9 cellular contexts compared by ENCODE assay signal in the genomic region with DNA sequence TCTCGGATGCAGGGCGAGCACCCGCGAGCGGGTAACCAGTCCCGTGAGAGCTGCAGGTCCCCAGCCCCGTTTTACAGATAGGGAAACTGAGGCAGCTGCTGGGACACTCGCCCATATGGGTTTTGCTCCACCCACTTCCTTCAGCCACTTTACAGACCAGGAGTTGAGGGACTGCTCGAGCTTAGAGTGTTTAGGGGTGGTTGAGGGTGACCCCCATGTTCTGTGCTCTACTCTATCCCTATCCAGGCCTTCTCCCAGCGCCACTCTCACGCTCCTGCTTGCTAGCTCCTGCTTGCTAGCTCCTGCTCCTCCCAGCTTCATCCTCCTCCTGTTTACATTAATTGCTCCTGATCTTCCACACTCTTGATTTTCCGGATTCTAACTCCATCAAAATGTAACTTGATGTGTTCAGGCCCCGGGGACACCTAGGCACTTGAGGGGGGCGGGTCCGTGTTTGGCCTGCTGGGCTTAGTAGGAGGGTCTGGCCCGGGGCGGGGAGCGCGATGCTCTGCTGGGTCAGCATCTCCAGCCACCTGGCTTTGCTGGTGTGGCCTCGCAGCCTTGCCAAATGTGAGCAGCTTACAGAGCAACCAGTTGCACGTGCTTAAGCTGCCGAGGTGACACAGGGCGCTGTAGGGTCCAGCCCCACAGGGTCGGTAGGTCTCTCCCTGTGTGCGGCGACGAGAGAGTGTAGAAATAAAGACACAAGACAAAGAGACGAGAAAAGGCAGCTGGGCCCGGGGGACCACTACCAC. TPM values are rescaled to one million over a fixed set of nuclear protein-coding genes. Genes with fewer than 3 reads are reported as not detected.
DNase-seq lines count a peak whose midpoint lies in the region; ATAC-seq and TF ChIP-seq lines count a peak whose summit lies in the region.
"Had no signal": no experiment of that assay in that cellular context is flagged by ENCODE, and none has a peak within 500 bp of the region (broad histone marks: within the 10 kb centered on the region; RNA-seq: fewer than 3 reads in every experiment).

No MANE protein-coding gene starts in this region.

- peaks cover 9% of the 10 kb centered on the region for H3K36me3 ChIP-seq in right atrium auricular region

- ATAC-seq in activated CD8-positive, alpha-beta T cell treated with anti-CD3 and anti-CD28 coated beads, Interleukin-2, amount 10 ng/mL, durations not matched to agents 7 days and 5 days = no peak
- ATAC-seq in HG02852 (IDR thresholded peaks at IDR 0.05; ENCODE audit: unreplicated experiment) (no peak), GM18870 (IDR thresholded peaks at IDR 0.05; ENCODE audit: unreplicated experiment) (no peak), HG03520 (IDR thresholded peaks at IDR 0.05; ENCODE audit: unreplicated experiment) (no peak)

- no peaks in the 10 kb centered on the region for H3K27me3 ChIP-seq in right atrium auricular region

- peak overlapping the region; percentile 88 for H3K4me3 ChIP-seq in HFF-Myc (replicated peaks; ENCODE audit: low read depth, low read length)
- peak overlapping the region; percentile 85 to 90 for H3K4me3 ChIP-seq in right atrium auricular region
- peak overlapping the region; percentile 75 to 98 (median 90) for H3K4me3 ChIP-seq in skin epidermis

- peaks cover 0 to 4% of the 10 kb centered on the region in 2 donors for H3K9me3 ChIP-seq in right atrium auricular region

- TF ChIP-seq CTCF in HFF-Myc (IDR thresholded peaks at IDR 0.05; ENCODE audit: low read depth, low read length, missing control alignments) = no peak
- no peak for TF ChIP-seq CTCF in right atrium auricular region (IDR thresholded peaks at IDR 0.05)

- peak overlapping the region; percentile 99 for H3K27ac Mint-ChIP-seq in activated CD8-positive, alpha-beta T cell treated with anti-CD3 and anti-CD28 coated beads, Interleukin-2, amount 10 ng/mL, durations not matched to agents 7 days and 5 days

- DNase-seq in HFF-Myc (ENCODE audit: extremely low read depth, low read depth) = no peak
- DNase-seq in activated CD8-positive, alpha-beta T cell treated with anti-CD3 and anti-CD28 coated beads, Interleukin-2, amount 10 ng/mL, durations not matched to agents 7 days and 5 days = no peak
- no peak for DNase-seq in right atrium auricular region (ENCODE audit: low spot score)
- DNase-seq in NCI-H526 treated with DMSO at 0.1 percent for 48 hours (lab: John Stamatoyannopoulos, UW) = no peak

- POLR2A ChIA-PET in activated CD8-positive, alpha-beta T cell treated with anti-CD3 and anti-CD28 coated beads, Interleukin-2, amount 10 ng/mL, durations not matched to agents 7 days and 5 days (lab: Charles Lee) = no interaction called here

- H3K9me3 Mint-ChIP-seq in activated CD8-positive, alpha-beta T cell treated with anti-CD3 and anti-CD28 coated beads, Interleukin-2, amount 10 ng/mL, durations not matched to agents 7 days and 5 days (ENCODE audit: insufficient read depth) = no peaks in the 10 kb centered on the region

- peaks cover 2% of the 10 kb centered on the region for H3K36me3 Mint-ChIP-seq in activated CD8-positive, alpha-beta T cell treated with anti-CD3 and anti-CD28 coated beads, Interleukin-2, amount 10 ng/mL, durations not matched to agents 7 days and 5 days (ENCODE audit: low read depth)

- H3K27me3 Mint-ChIP-seq in activated CD8-positive, alpha-beta T cell treated with anti-CD3 and anti-CD28 coated beads, Interleukin-2, amount 10 ng/mL, durations not matched to agents 7 days and 5 days (ENCODE audit: low read depth) = peaks cover 26% of the 10 kb centered on the region

- CTCF ChIA-PET in activated CD8-positive, alpha-beta T cell treated with anti-CD3 and anti-CD28 coated beads, Interleukin-2, amount 10 ng/mL, durations not matched to agents 7 days and 5 days (lab: Charles Lee) = interaction anchor here (1.0 to 4.8 kb wide), 13 partner anchors 9 to 414 kb away, joined by 3 to 42 read pairs (median 4); a partner anchor contains a TSS

- peaks cover 39% of the 10 kb centered on the region for H3K4me1 Mint-ChIP-seq in activated CD8-positive, alpha-beta T cell treated with anti-CD3 and anti-CD28 coated beads, Interleukin-2, amount 10 ng/mL, durations not matched to agents 7 days and 5 days (ENCODE audit: low read depth)

- H3K27ac ChIP-seq in right atrium auricular region (peak overlapping the region; percentile 93 to 100), skin epidermis (peak overlapping the region in 20 of 21 experiments; percentile 87 to 100 (median 98))

- H3K4me1 ChIP-seq in right atrium auricular region = peaks cover 0 to 31% of the 10 kb centered on the region in 2 donors

- H3K4me3 Mint-ChIP-seq in activated CD8-positive, alpha-beta T cell treated with anti-CD3 and anti-CD28 coated beads, Interleukin-2, amount 10 ng/mL, durations not matched to agents 7 days and 5 days = peak overlapping the region; percentile 97

RNA-seq across cellular contexts. Expression of a gene that starts 1.5 kb away (rescaled TPM):
- 10 to 100 TPM; 51.8 to 57.7 TPM for total RNA-seq in activated CD8-positive, alpha-beta T cell treated with anti-CD3 and anti-CD28 coated beads, Interleukin-2, amount 10 ng/mL, durations not matched to agents 7 days and 5 days
- 100 to 1,000 TPM; 114 to 118 TPM for total RNA-seq in right atrium auricular region

RNA-seq across cellular contexts. Expression of a gene that starts 20.2 kb away (rescaled TPM):
- total RNA-seq in activated CD8-positive, alpha-beta T cell treated with anti-CD3 and anti-CD28 coated beads, Interleukin-2, amount 10 ng/mL, durations not matched to agents 7 days and 5 days = not detected
- not detected for total RNA-seq in right atrium auricular region
- total RNA-seq: LHCN-M2 had no signal

RNA-seq across cellular contexts. Expression of a gene that starts 31.1 kb away (rescaled TPM):
- total RNA-seq in activated CD8-positive, alpha-beta T cell treated with anti-CD3 and anti-CD28 coated beads, Interleukin-2, amount 10 ng/mL, durations not matched to agents 7 days and 5 days = 100 to 1,000 TPM in 1 of 2 experiments, 10 to 100 TPM in 1; 94.3 to 105 TPM
- total RNA-seq in right atrium auricular region = 100 to 1,000 TPM; 219 to 362 TPM
